Comparison of ENCODE assay signal across 17 cellular contexts in genomic region chr1:225412301-225412700, GRCh38.
"Had no signal": no experiment of that assay in that cellular context is flagged by ENCODE, and none has a peak within 500 bp of the region (broad histone marks: within the 10 kb centered on the region; RNA-seq: fewer than 3 reads in every experiment).

No MANE protein-coding gene starts in this region.

- H2AFZ ChIP-seq: hepatocyte, neural progenitor cell had no signal

- H3K27me3 ChIP-seq: esophagus squamous epithelium, gastroesophageal sphincter, hepatocyte, neural progenitor cell, sigmoid colon, stomach had no signal

- H3K9me3 ChIP-seq: esophagus squamous epithelium, gastroesophageal sphincter, sigmoid colon, stomach had no signal

- H3K4me3 ChIP-seq: esophagus squamous epithelium, gastroesophageal sphincter, hepatocyte, neural progenitor cell, sigmoid colon, skin epidermis, stomach had no signal

- DNase-seq: cerebellar nuclear complex; esophagus squamous epithelium; foreskin fibroblast; mammary epithelial cell; natural killer cell; occipital lobe; sigmoid colon; stimulated activated CD4-positive, alpha-beta T cell treated with anti-CD3 and anti-CD28 coated beads, Interleukin-2, amount 100 ng/mL, for 24 hours; stimulated activated CD4-positive, alpha-beta T cell treated with anti-CD3 and anti-CD28 coated beads, Interleukin-4, amount 100 ng/mL, for 4 hours; stimulated activated naive CD4-positive, alpha-beta T cell; trophoblast cell had no signal

- FAIRE-seq: colon had no signal

- ATAC-seq: gastroesophageal sphincter, natural killer cell had no signal

- H3K4me2 ChIP-seq: neural progenitor cell had no signal

- H3K27ac ChIP-seq: esophagus squamous epithelium, hepatocyte, neural progenitor cell, skin epidermis had no signal

- H3K4me1 ChIP-seq: esophagus squamous epithelium had no signal

- H3K9ac ChIP-seq: neural progenitor cell had no signal
